In the genomic region with DNA sequence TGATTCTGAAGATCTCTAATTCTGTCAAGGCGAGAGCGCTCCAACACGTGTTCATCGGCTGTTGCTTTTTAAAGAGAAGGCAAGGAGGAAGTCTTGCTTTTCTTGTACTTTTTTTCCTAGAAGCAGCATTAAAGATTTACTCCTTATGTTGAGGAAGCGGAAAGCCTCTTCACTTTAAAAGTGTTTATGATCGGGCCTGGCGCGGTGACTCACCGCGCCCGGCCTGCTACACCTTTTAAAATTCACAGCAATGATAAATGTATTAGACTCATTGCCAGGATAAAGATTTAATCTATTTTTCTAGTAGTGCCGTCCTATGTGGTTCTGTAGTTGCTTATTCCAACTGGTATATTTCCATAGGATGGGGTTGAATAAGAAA, we compare ENCODE assay signal across 1 cellular context.
TF ChIP-seq lines count a peak whose summit lies in the region.

No MANE protein-coding gene starts in this region.

TF ChIP-seq in K562, 482 proteins besides CTCF, POLR2A, EP300 and RAD21 (continued from another document and continues in another):
- TF ChIP-seq MGA (IDR thresholded peaks at IDR 0.05) (peak; percentile 67), POLR2AphosphoS5 (IDR thresholded peaks at IDR 0.05; ENCODE audit: control insufficient read depth, insufficient read depth, low read depth, low read length) (no peak), L3MBTL2 (IDR thresholded peaks at IDR 0.05) (peak; percentile 68; the same call in 1 of the 2 replicates), KAT8 (IDR thresholded peaks at IDR 0.05; ENCODE audit: low read depth) (no peak), HOXB6 (CRISPR knock-in tag; IDR thresholded peaks at IDR 0.05; ENCODE audit: borderline replicate concordance) (no peak), ZNF318 (IDR thresholded peaks at IDR 0.05; ENCODE audit: borderline replicate concordance in 1 of 2, low read depth in 1 of 2) (0 out of 4 replicates have a peak, but pooled peaks of 1 of the 2 experiments have one; percentile 29), RNF219 (CRISPR knock-in tag; IDR thresholded peaks at IDR 0.05) (no peak), PTTG1 (tag; IDR thresholded peaks at IDR 0.05; ENCODE audit: low read depth) (no peak), ZKSCAN8 (CRISPR knock-in tag; IDR thresholded peaks at IDR 0.05) (0 out of 2 replicates have a peak, but pooled peaks have one; percentile 18), HIVEP1 (CRISPR knock-in tag; IDR thresholded peaks at IDR 0.05) (no peak), ZNF766 (CRISPR knock-in tag; conservative IDR thresholded peaks at IDR 0.05) (no peak), SMARCA4 (IDR thresholded peaks at IDR 0.05) (no peak), TRIM25 (IDR thresholded peaks at IDR 0.05; ENCODE audit: borderline replicate concordance) (no peak)
- TF ChIP-seq, protein P1, sequence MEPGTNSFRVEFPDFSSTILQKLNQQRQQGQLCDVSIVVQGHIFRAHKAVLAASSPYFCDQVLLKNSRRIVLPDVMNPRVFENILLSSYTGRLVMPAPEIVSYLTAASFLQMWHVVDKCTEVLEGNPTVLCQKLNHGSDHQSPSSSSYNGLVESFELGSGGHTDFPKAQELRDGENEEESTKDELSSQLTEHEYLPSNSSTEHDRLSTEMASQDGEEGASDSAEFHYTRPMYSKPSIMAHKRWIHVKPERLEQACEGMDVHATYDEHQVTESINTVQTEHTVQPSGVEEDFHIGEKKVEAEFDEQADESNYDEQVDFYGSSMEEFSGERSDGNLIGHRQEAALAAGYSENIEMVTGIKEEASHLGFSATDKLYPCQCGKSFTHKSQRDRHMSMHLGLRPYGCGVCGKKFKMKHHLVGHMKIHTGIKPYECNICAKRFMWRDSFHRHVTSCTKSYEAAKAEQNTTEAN (CRISPR knock-in tag; IDR thresholded peaks at IDR 0.05): no peak
- TF ChIP-seq, protein P2, sequence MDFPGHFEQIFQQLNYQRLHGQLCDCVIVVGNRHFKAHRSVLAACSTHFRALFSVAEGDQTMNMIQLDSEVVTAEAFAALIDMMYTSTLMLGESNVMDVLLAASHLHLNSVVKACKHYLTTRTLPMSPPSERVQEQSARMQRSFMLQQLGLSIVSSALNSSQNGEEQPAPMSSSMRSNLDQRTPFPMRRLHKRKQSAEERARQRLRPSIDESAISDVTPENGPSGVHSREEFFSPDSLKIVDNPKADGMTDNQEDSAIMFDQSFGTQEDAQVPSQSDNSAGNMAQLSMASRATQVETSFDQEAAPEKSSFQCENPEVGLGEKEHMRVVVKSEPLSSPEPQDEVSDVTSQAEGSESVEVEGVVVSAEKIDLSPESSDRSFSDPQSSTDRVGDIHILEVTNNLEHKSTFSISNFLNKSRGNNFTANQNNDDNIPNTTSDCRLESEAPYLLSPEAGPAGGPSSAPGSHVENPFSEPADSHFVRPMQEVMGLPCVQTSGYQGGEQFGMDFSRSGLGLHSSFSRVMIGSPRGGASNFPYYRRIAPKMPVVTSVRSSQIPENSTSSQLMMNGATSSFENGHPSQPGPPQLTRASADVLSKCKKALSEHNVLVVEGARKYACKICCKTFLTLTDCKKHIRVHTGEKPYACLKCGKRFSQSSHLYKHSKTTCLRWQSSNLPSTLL (IDR thresholded peaks at IDR 0.05): no peak
- TF ChIP-seq, protein P3, sequence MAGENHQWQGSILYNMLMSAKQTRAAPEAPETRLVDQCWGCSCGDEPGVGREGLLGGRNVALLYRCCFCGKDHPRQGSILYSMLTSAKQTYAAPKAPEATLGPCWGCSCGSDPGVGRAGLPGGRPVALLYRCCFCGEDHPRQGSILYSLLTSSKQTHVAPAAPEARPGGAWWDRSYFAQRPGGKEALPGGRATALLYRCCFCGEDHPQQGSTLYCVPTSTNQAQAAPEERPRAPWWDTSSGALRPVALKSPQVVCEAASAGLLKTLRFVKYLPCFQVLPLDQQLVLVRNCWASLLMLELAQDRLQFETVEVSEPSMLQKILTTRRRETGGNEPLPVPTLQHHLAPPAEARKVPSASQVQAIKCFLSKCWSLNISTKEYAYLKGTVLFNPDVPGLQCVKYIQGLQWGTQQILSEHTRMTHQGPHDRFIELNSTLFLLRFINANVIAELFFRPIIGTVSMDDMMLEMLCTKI (IDR thresholded peaks at IDR 0.05; ENCODE audit: partially characterized antibody): no peak
